ENCODE assay signal across 25 cellular contexts in the genomic region with DNA sequence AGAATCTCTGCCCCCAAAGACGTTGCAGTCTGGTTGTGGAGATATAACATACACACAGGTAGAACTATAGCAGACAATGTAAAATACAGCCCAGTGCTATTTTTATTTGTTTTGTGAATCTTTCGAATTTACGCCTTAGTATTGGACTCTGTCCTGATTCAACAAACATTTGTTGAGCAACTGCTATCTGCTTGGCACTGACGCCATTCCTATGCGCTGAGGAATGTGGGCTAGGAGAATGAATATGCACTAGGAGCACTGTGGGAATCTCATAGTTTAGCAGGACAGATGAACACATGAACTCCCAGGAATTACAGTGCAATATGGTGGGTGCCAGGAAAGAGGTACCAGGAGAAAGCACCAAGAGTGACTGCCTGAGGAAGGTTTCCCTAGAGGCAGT.
"Had no signal": no experiment of that assay in that cellular context is flagged by ENCODE, and none has a peak within 500 bp of the region (broad histone marks: within the 10 kb centered on the region; RNA-seq: fewer than 3 reads in every experiment).

No MANE protein-coding gene starts in this region.

- DNase-seq: activated CD4-positive, alpha-beta T cell treated with anti-CD3 and anti-CD28 coated beads, Interleukin-2, amount 10 ng/mL, durations not matched to agents 24 days and 14 days; activated CD4-positive, CD25-positive, alpha-beta regulatory T cell; activated CD8-positive, alpha-beta T cell treated with anti-CD3 and anti-CD28 coated beads for 36 hours; activated naive CD4-positive, alpha-beta T cell treated with Interleukin-2 at 50 U/mL for 16 hours; activated naive CD8-positive, alpha-beta T cell treated with anti-CD3 and anti-CD28 coated beads, Interleukin-2, amount 10 ng/mL, durations not matched to agents 7 days and 5 days; activated T-cell treated with anti-CD3 and anti-CD28 coated beads, Interleukin-2, amount 50 U/mL, for 1 hour; aorta; dermis blood vessel endothelial cell; effector memory CD4-positive, alpha-beta T cell; esophagus squamous epithelium; foreskin melanocyte; midbrain; nephron progenitor cell; nucleus accumbens; posterior cingulate gyrus; stimulated activated CD4-positive, alpha-beta T cell treated with anti-CD3 and anti-CD28 coated beads, Interleukin-12 subunit alpha, Interleukin-12 subunit beta, amount 100 ng/mL, for 4 hours; stimulated activated CD4-positive, alpha-beta T cell treated with anti-CD3 and anti-CD28 coated beads, Interleukin-1b, Interleukin-23, amount 100 ng/mL, for 48 hours; stimulated activated CD8-positive, alpha-beta memory T cell treated with anti-CD3 and anti-CD28 coated beads, Interleukin-4, amount 100 ng/mL, for 48 hours; stimulated activated naive CD4-positive, alpha-beta T cell; substantia nigra; T-cell had no signal

- H3K4me1 ChIP-seq: esophagus squamous epithelium, tibial nerve, vagina had no signal

- H3K27me3 Mint-ChIP-seq: activated CD4-positive, alpha-beta T cell treated with anti-CD3 and anti-CD28 coated beads, Interleukin-2, amount 10 ng/mL, durations not matched to agents 24 days and 14 days; activated CD8-positive, alpha-beta T cell treated with anti-CD3 and anti-CD28 coated beads for 36 hours; activated naive CD8-positive, alpha-beta T cell treated with anti-CD3 and anti-CD28 coated beads, Interleukin-2, amount 10 ng/mL, durations not matched to agents 7 days and 5 days had no signal

- H3K27ac ChIP-seq: cardiac muscle cell, esophagus squamous epithelium, tibial nerve, vagina had no signal

- H3K27ac Mint-ChIP-seq: activated CD4-positive, alpha-beta T cell treated with anti-CD3 and anti-CD28 coated beads, Interleukin-2, amount 10 ng/mL, durations not matched to agents 24 days and 14 days; activated CD8-positive, alpha-beta T cell treated with anti-CD3 and anti-CD28 coated beads for 36 hours; activated naive CD8-positive, alpha-beta T cell treated with anti-CD3 and anti-CD28 coated beads, Interleukin-2, amount 10 ng/mL, durations not matched to agents 7 days and 5 days; activated T-helper 2 cell treated with anti-CD3 and anti-CD28 coated beads, Interferon-gamma antibody, Interleukin-2, Interleukin-4, amounts not matched to agents 10 μg/mL and 5 μg/mL and 100 μg/mL, durations not matched to agents 14 hours and 24 hours and 36 hours; nephron progenitor cell; T-cell had no signal

- H3K4me3 Mint-ChIP-seq: activated CD4-positive, alpha-beta T cell treated with anti-CD3 and anti-CD28 coated beads, Interleukin-2, amount 10 ng/mL, durations not matched to agents 24 days and 14 days; activated CD8-positive, alpha-beta T cell treated with anti-CD3 and anti-CD28 coated beads for 36 hours; activated naive CD8-positive, alpha-beta T cell treated with anti-CD3 and anti-CD28 coated beads, Interleukin-2, amount 10 ng/mL, durations not matched to agents 7 days and 5 days; nephron progenitor cell; T-cell had no signal

- H3K36me3 Mint-ChIP-seq: activated naive CD8-positive, alpha-beta T cell treated with anti-CD3 and anti-CD28 coated beads, Interleukin-2, amount 10 ng/mL, durations not matched to agents 7 days and 5 days had no signal

- H3K27me3 ChIP-seq: esophagus squamous epithelium, tibial nerve, vagina had no signal

- H3K4me3 ChIP-seq: cardiac muscle cell, esophagus squamous epithelium, tibial nerve, vagina had no signal

- H3K4me1 Mint-ChIP-seq: activated CD4-positive, alpha-beta T cell treated with anti-CD3 and anti-CD28 coated beads, Interleukin-2, amount 10 ng/mL, durations not matched to agents 24 days and 14 days; nephron progenitor cell; T-cell had no signal

- ATAC-seq: activated CD8-positive, alpha-beta T cell treated with anti-CD3 and anti-CD28 coated beads for 36 hours; T-cell had no signal

- H3K9me3 Mint-ChIP-seq: activated CD4-positive, alpha-beta T cell treated with anti-CD3 and anti-CD28 coated beads, Interleukin-2, amount 10 ng/mL, durations not matched to agents 24 days and 14 days; activated CD8-positive, alpha-beta T cell treated with anti-CD3 and anti-CD28 coated beads for 36 hours; activated naive CD8-positive, alpha-beta T cell treated with anti-CD3 and anti-CD28 coated beads, Interleukin-2, amount 10 ng/mL, durations not matched to agents 7 days and 5 days; activated T-helper 2 cell treated with anti-CD3 and anti-CD28 coated beads, Interferon-gamma antibody, Interleukin-2, Interleukin-4, amounts not matched to agents 10 μg/mL and 5 μg/mL and 100 μg/mL, durations not matched to agents 14 hours and 24 hours and 36 hours; nephron progenitor cell; T-cell had no signal

- H3K36me3 ChIP-seq: cardiac muscle cell, esophagus squamous epithelium, tibial nerve, vagina had no signal
